In genomic region chr7:101108330-101108857, GRCh38 we compare ENCODE assay signal across 1 cellular context.
A peak's percentile ranks its signal among the peaks of the same experiment; 100 is the strongest.
TF ChIP-seq lines count a peak whose summit lies in the region.

No MANE protein-coding gene starts in this region.

TF ChIP-seq in HepG2, 621 proteins besides CTCF, POLR2A, EP300 and RAD21 (continued from another document and continues in another):
- no peak for TF ChIP-seq ZNF407 (CRISPR knock-in tag; IDR thresholded peaks at IDR 0.05; ENCODE audit: not compliant biosample characterization)
- no peak for TF ChIP-seq TAF1 (CRISPR knock-in tag; IDR thresholded peaks at IDR 0.05)
- TF ChIP-seq ZBTB7B (CRISPR knock-in tag; IDR thresholded peaks at IDR 0.05) = peak; percentile 67; the same call in 1 of the 2 replicates
- no peak for TF ChIP-seq CERS6 (CRISPR knock-in tag; IDR thresholded peaks at IDR 0.05)
- TF ChIP-seq ZNF674 (CRISPR knock-in tag; IDR thresholded peaks at IDR 0.05; ENCODE audit: low read depth) = no peak
- TF ChIP-seq YY1 (IDR thresholded peaks at IDR 0.05; ENCODE audit: insufficient read depth, insufficient replicate concordance, low read depth, low read length) = no peak
- no peak for TF ChIP-seq PHF5A (CRISPR knock-in tag; IDR thresholded peaks at IDR 0.05; ENCODE audit: low read depth, unreplicated experiment)
- no peak for TF ChIP-seq SALL2 (CRISPR knock-in tag; IDR thresholded peaks at IDR 0.05)
- no peak for TF ChIP-seq ATF6 (CRISPR knock-in tag; conservative IDR thresholded peaks at IDR 0.05)
- no peak for TF ChIP-seq ZSCAN5A (CRISPR knock-in tag; IDR thresholded peaks at IDR 0.05; ENCODE audit: borderline replicate concordance)
- no peak for TF ChIP-seq SRF (IDR thresholded peaks at IDR 0.05; ENCODE audit: low read depth, low read length)
- no peak for TF ChIP-seq ZNF256 (CRISPR knock-in tag; conservative IDR thresholded peaks at IDR 0.05)
- TF ChIP-seq ZC3H4 (CRISPR knock-in tag; IDR thresholded peaks at IDR 0.05; ENCODE audit: borderline replicate concordance) = no peak
- peak; percentile 61; the same call in 1 of the 2 replicates for TF ChIP-seq ZNF556 (CRISPR knock-in tag; IDR thresholded peaks at IDR 0.05; ENCODE audit: borderline replicate concordance)
- no peak for TF ChIP-seq NR1H2 (CRISPR knock-in tag; IDR thresholded peaks at IDR 0.05; ENCODE audit: borderline replicate concordance, low read depth)
- TF ChIP-seq NFRKB (IDR thresholded peaks at IDR 0.05) = no peak
- no peak for TF ChIP-seq KDM3A (CRISPR knock-in tag; IDR thresholded peaks at IDR 0.05; ENCODE audit: low read depth)
- no peak for TF ChIP-seq CENPBD1 (CRISPR knock-in tag; IDR thresholded peaks at IDR 0.05; ENCODE audit: borderline replicate concordance, low read depth)
- TF ChIP-seq AKNA (CRISPR knock-in tag; IDR thresholded peaks at IDR 0.05; ENCODE audit: borderline replicate concordance) = no peak
- TF ChIP-seq BCL6 (CRISPR knock-in tag; IDR thresholded peaks at IDR 0.05) = peak; percentile 29
- no peak for TF ChIP-seq SYNCRIP (IDR thresholded peaks at IDR 0.05; ENCODE audit: insufficient read depth, low read depth, low read length)
- no peak for TF ChIP-seq PTBP1 (IDR thresholded peaks at IDR 0.05; ENCODE audit: low read depth, low read length, poor library complexity, severe bottlenecking)
- TF ChIP-seq TRAFD1 (CRISPR knock-in tag; IDR thresholded peaks at IDR 0.05; ENCODE audit: borderline replicate concordance) = no peak
- TF ChIP-seq NCOA1 (CRISPR knock-in tag; IDR thresholded peaks at IDR 0.05) = no peak
- TF ChIP-seq THAP7 (CRISPR knock-in tag; IDR thresholded peaks at IDR 0.05) = no peak
- no peak; the same call in 1 of the 2 replicates for TF ChIP-seq THRA (CRISPR knock-in tag; IDR thresholded peaks at IDR 0.05; ENCODE audit: borderline replicate concordance)
- no peak for TF ChIP-seq KLF11 (CRISPR knock-in tag; IDR thresholded peaks at IDR 0.05)
- TF ChIP-seq ZNF724P (CRISPR knock-in tag; IDR thresholded peaks at IDR 0.05; ENCODE audit: borderline replicate concordance) = no peak; the same call in 1 of the 2 replicates
- no peak for TF ChIP-seq ARID3A (IDR thresholded peaks at IDR 0.05; ENCODE audit: low read depth, low read length)
- TF ChIP-seq ZNF564 (CRISPR knock-in tag; IDR thresholded peaks at IDR 0.05) = peak; percentile 55; the same call in 1 of the 2 replicates
- no peak for TF ChIP-seq ZNF20 (CRISPR knock-in tag; IDR thresholded peaks at IDR 0.05)
- TF ChIP-seq KDM5A (IDR thresholded peaks at IDR 0.05; ENCODE audit: borderline replicate concordance, low read length) = no peak
